3 cellular contexts compared by ENCODE assay signal in genomic region chr12:72380441-72380840, GRCh38.
"Had no signal": no experiment of that assay in that cellular context is flagged by ENCODE, and none has a peak within 500 bp of the region (broad histone marks: within the 10 kb centered on the region; RNA-seq: fewer than 3 reads in every experiment).

No MANE protein-coding gene starts in this region.

- DNase-seq: GDM1, GF-D8 had no signal

- ATAC-seq: GM12878 had no signal

- H3K4me3 ChIP-seq: GM12878 had no signal
